ENCODE assay signal across 8 cellular contexts in the genomic region with DNA sequence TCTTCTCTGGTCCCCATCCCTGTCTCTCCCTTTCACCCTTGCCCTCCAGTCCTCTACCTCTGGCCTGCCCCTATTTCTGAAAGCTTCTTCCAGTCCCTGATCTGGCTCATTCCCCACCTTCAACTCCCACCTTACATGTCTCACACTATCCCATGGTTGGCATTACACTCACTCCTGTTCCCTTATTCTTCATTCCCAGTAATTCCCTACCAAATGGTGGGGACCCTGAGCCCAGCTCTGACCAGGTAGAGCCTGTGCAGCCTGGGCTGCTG. TPM values are rescaled to one million over a fixed set of nuclear protein-coding genes. Genes with fewer than 3 reads are reported as not detected.
DNase-seq lines count a peak whose midpoint lies in the region; ATAC-seq and TF ChIP-seq lines count a peak whose summit lies in the region.

No MANE protein-coding gene starts in this region.

- H3K4me1 Mint-ChIP-seq in naive thymus-derived CD8-positive, alpha-beta T cell, result peaks cover 14 to 20% (median 16%) of the 10 kb centered on the region in 4 donors

- H3K27me3 ChIP-seq in AG04450 (ENCODE audit: control insufficient read depth, insufficient read depth, low read length), result no peaks in the 10 kb centered on the region

- peaks cover 0 to 42% of the 10 kb centered on the region in 2 experiments; a peak in 1 of 3 replicates for H3K36me3 ChIP-seq in HEK293 (ENCODE audit: control insufficient read depth in 2 of 2, insufficient read depth in 1 of 2, low read length in 2 of 2)

- no peak for ATAC-seq in naive thymus-derived CD8-positive, alpha-beta T cell
- ATAC-seq in GM18520 (IDR thresholded peaks at IDR 0.05; ENCODE audit: unreplicated experiment), result no peak
- no peak for ATAC-seq in GM18517 (IDR thresholded peaks at IDR 0.05; ENCODE audit: unreplicated experiment)

- H3K36me3 Mint-ChIP-seq in naive thymus-derived CD8-positive, alpha-beta T cell, result peaks cover 0 to 19% (median 0%) of the 10 kb centered on the region in 3 donors

- CTCF ChIA-PET in AG04450 (lab: Charles Lee), result interaction anchor here (0.7 to 1.6 kb wide), 3 partner anchors 11 to 398 kb away, joined by 3 to 4 read pairs (median 3); no protein-coding TSS in a partner anchor
- CTCF ChIA-PET in HEK293 (lab: Yijun Ruan, JAX), result interaction anchor here (0.6 to 1.1 kb wide), 4 partner anchors 140 to 981 kb away, joined by 3 to 5 read pairs (median 4); no protein-coding TSS in a partner anchor

- H3K4me3 ChIP-seq in AG04450 (ENCODE audit: low read depth, low read length), result peak overlapping the region; percentile 58; the same call in 1 of the 2 replicates
- no peak overlapping the region for H3K4me3 ChIP-seq in HEK293 (ENCODE audit: low read depth, low read length)

- H3K27me3 Mint-ChIP-seq in naive thymus-derived CD8-positive, alpha-beta T cell, result no peaks in the 10 kb centered on the region

- no peaks in the 10 kb centered on the region for H3K9me3 ChIP-seq in AG04450 (ENCODE audit: control insufficient read depth, insufficient read depth, low read length)
- H3K9me3 ChIP-seq in HEK293 (ENCODE audit: control insufficient read depth, insufficient read depth, low read depth, low read length), result no peaks in the 10 kb centered on the region

- H3K4me1 ChIP-seq in HEK293 (ENCODE audit: control insufficient read depth, insufficient read depth, low read length), result peaks cover 7% of the 10 kb centered on the region; the same call in 1 of the 2 replicates

- POLR2A ChIA-PET in AG04450 (lab: Yijun Ruan, JAX) (interaction anchor here (0.5 to 0.6 kb wide), 2 partner anchors 12 to 156 kb away, joined by 4 to 5 read pairs; no protein-coding TSS in a partner anchor), HEK293 (lab: Yijun Ruan, JAX) (no interaction called here)
- POLR2A ChIA-PET in naive thymus-derived CD8-positive, alpha-beta T cell (lab: Charles Lee), result interaction anchor here (0.5 to 1.0 kb wide), 2 partner anchors 10 to 85 kb away, joined by 3 to 4 read pairs; no protein-coding TSS in a partner anchor

- TF ChIP-seq CTCF in AG04450 (IDR thresholded peaks at IDR 0.05; ENCODE audit: low read depth, low read length) (no peak), HEK293 (tag by site-specific recombination; IDR thresholded peaks at IDR 0.05) (no peak)

- H3K9me3 Mint-ChIP-seq in naive thymus-derived CD8-positive, alpha-beta T cell, result no peaks in the 10 kb centered on the region

- H3K27ac Mint-ChIP-seq in naive thymus-derived CD8-positive, alpha-beta T cell, result peak overlapping the region in 9 of 10 donors; percentile 39 to 100 (median 80)

- H3K27ac ChIP-seq in AG04450 (ENCODE audit: low read depth, low read length), result no peak overlapping the region
- H3K27ac ChIP-seq in HEK293 (ENCODE audit: extremely low read depth, low read depth, low read length), result no peak overlapping the region
- H3K27ac ChIP-seq in caudate nucleus (ENCODE audit: low read depth, low read length), result peak overlapping the region; percentile 32

- DNase-seq in AG04450 (ENCODE audit: low read depth, low spot score), result no peak
- DNase-seq in caudate nucleus (lab: John Stamatoyannopoulos, UW), result no peak
- no peak for DNase-seq in naive thymus-derived CD8-positive, alpha-beta T cell
- DNase-seq in cortex of kidney (lab: John Stamatoyannopoulos, UW), result no peak
- no peak for DNase-seq in iPS-NIHi7 (ENCODE audit: extremely low spot score)

- H3K4me3 Mint-ChIP-seq in naive thymus-derived CD8-positive, alpha-beta T cell, result peak overlapping the region; percentile 72 to 92 (median 84)

TF ChIP-seq in HEK293, 187 proteins besides CTCF, POLR2A, EP300 and RAD21:
- TF ChIP-seq ZNF658 (tag by site-specific recombination; IDR thresholded peaks at IDR 0.05) (no peak), ZNF623 (tag by site-specific recombination; IDR thresholded peaks at IDR 0.05) (no peak), TCF7L2 (IDR thresholded peaks at IDR 0.05; ENCODE audit: borderline replicate concordance, low read depth, low read length) (no peak), ZNF155 (tag by site-specific recombination; IDR thresholded peaks at IDR 0.05) (no peak), ZNF473 (tag by site-specific recombination; IDR thresholded peaks at IDR 0.05) (peak; percentile 44; the same call in 1 of the 2 replicates), ZNF585B (tag by site-specific recombination; IDR thresholded peaks at IDR 0.05) (no peak), ZBTB48 (tag by site-specific recombination; IDR thresholded peaks at IDR 0.05) (0 out of 2 replicates have a peak, but pooled peaks have one; percentile 49), EGR2 (tag by site-specific recombination; IDR thresholded peaks at IDR 0.05; ENCODE audit: low read depth) (no peak), GFI1B (tag by site-specific recombination; IDR thresholded peaks at IDR 0.05) (no peak), ZSCAN23 (tag by site-specific recombination; IDR thresholded peaks at IDR 0.05) (no peak), ZBTB20 (tag by site-specific recombination; IDR thresholded peaks at IDR 0.05) (peak; percentile 8; the same call in 1 of the 2 replicates), ZNF366 (tag by site-specific recombination; conservative IDR thresholded peaks at IDR 0.05) (peak; percentile 68)
- TF ChIP-seq, protein P1, sequence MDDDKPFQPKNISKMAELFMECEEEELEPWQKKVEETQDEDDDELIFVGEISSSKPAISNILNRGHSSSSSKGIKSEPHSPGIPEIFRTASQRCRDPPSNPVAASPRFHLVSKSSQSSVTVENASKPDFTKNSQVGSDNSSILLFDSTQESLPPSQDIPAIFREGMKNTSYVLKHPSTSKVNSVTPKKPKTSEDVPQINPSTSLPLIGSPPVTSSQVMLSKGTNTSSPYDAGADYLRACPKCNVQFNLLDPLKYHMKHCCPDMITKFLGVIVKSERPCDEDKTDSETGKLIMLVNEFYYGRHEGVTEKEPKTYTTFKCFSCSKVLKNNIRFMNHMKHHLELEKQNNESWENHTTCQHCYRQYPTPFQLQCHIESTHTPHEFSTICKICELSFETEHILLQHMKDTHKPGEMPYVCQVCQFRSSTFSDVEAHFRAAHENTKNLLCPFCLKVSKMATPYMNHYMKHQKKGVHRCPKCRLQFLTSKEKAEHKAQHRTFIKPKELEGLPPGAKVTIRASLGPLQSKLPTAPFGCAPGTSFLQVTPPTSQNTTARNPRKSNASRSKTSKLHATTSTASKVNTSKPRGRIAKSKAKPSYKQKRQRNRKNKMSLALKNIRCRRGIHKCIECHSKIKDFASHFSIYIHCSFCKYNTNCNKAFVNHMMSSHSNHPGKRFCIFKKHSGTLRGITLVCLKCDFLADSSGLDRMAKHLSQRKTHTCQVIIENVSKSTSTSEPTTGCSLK (tag by site-specific recombination; IDR thresholded peaks at IDR 0.05), result no peak

RNA-seq across cellular contexts. Expression of gene TP53INP2, which starts 6.4 kb away (rescaled TPM):
- 5.9 and 8.6 TPM in 2 replicates for polyA plus RNA-seq in AG04450 (2011; rRNA removed)
- 8.9 and 10.2 TPM in 2 replicates for polyA minus RNA-seq in AG04450 (2011; rRNA and poly(A)+ RNA removed)
- total RNA-seq in naive thymus-derived CD8-positive, alpha-beta T cell, result 1 to 10 TPM; 1.7 to 1.8 TPM
- polyA plus RNA-seq in naive thymus-derived CD8-positive, alpha-beta T cell, result under 1 TPM; 0.08 to 0.64 (median 0.53) TPM

RNA-seq across cellular contexts. Expression of gene PIGU, which starts 33.6 kb away (rescaled TPM):
- 42.2 and 54.8 TPM in 2 replicates for polyA plus RNA-seq in AG04450 (2011; rRNA removed)
- 32.6 and 34.4 TPM in 2 replicates for polyA minus RNA-seq in AG04450 (2011; rRNA and poly(A)+ RNA removed)
- 10 to 100 TPM; 11.4 to 14.0 TPM for total RNA-seq in naive thymus-derived CD8-positive, alpha-beta T cell
- 10 to 100 TPM; 18.3 to 25.4 (median 23.2) TPM for polyA plus RNA-seq in naive thymus-derived CD8-positive, alpha-beta T cell
